Comparison of ENCODE assay signal across 27 cellular contexts in the genomic region with DNA sequence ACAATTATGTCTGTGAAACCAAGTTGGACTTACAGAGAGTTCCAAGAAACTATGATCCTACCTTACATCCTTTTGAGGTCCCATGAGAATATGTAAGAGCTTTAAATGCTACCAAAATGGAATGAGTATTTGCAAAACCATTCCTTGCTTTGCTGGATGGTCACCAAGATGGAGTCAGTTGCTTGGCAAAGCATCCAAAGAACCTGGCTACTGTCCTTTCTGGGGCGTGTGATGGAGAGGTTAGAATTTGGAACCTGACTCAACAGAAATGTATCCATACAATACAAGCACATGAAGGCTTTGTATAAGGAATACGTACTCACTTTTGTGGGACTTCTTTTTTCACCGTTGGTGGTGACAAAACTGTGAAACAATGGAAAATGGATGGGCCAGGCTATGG.
"Had no signal": no experiment of that assay in that cellular context is flagged by ENCODE, and none has a peak within 500 bp of the region (broad histone marks: within the 10 kb centered on the region; RNA-seq: fewer than 3 reads in every experiment).

No MANE protein-coding gene starts in this region.

- H3K4me3 Mint-ChIP-seq: dendritic cell treated with granulocyte-macrophage colony-stimulating factor and Interleukin-4, amounts not matched to agents 40 ng/mL and 50 ng/mL, for 4 days; endodermal cell; naive thymus-derived CD8-positive, alpha-beta T cell; neural crest cell; stimulated activated effector memory CD8-positive, alpha-beta T cell treated with anti-CD3 and anti-CD28 coated beads, Interleukin-12 subunit alpha, Interleukin-12 subunit beta, amount 100 ng/mL, for 72 hours had no signal

- H3K79me2 ChIP-seq: hepatocyte had no signal

- H3K4me1 ChIP-seq: colonic mucosa, gastroesophageal sphincter, heart left ventricle, left lung, pancreas, right atrium auricular region, thyroid gland had no signal

- H3K4me1 Mint-ChIP-seq: endodermal cell; neural crest cell; stimulated activated effector memory CD8-positive, alpha-beta T cell treated with anti-CD3 and anti-CD28 coated beads, Interleukin-12 subunit alpha, Interleukin-12 subunit beta, amount 100 ng/mL, for 72 hours had no signal

- H2AFZ ChIP-seq: hepatocyte had no signal

- H3K27ac ChIP-seq: colonic mucosa, epithelial cell of prostate, gastroesophageal sphincter, heart left ventricle, hepatocyte, left lung, neutrophil, pancreas, right atrium auricular region, stomach, thyroid gland, vagina had no signal

- H3K27ac Mint-ChIP-seq: dendritic cell treated with granulocyte-macrophage colony-stimulating factor and Interleukin-4, amounts not matched to agents 40 ng/mL and 50 ng/mL, for 4 days; endodermal cell; progenitor cell of endocrine pancreas; stimulated activated effector memory CD8-positive, alpha-beta T cell treated with anti-CD3 and anti-CD28 coated beads, Interleukin-12 subunit alpha, Interleukin-12 subunit beta, amount 100 ng/mL, for 72 hours had no signal

- H3K4me3 ChIP-seq: colonic mucosa, gastroesophageal sphincter, heart left ventricle, hepatocyte, left lung, pancreas, right atrium auricular region, stomach, thyroid gland, vagina had no signal

- H3K9me3 ChIP-seq: colonic mucosa, gastroesophageal sphincter, heart left ventricle, left lung, neutrophil, pancreas, right atrium auricular region, stomach, thyroid gland, vagina had no signal

- ATAC-seq: esophagus mucosa; gastroesophageal sphincter; heart left ventricle; left cardiac atrium; left lung; naive thymus-derived CD8-positive, alpha-beta T cell; pancreas; sciatic nerve; stimulated activated effector memory CD8-positive, alpha-beta T cell treated with anti-CD3 and anti-CD28 coated beads, Interleukin-12 subunit alpha, Interleukin-12 subunit beta, amount 100 ng/mL, for 72 hours had no signal

- H3K27me3 Mint-ChIP-seq: dendritic cell treated with granulocyte-macrophage colony-stimulating factor and Interleukin-4, amounts not matched to agents 40 ng/mL and 50 ng/mL, for 4 days; naive thymus-derived CD8-positive, alpha-beta T cell; progenitor cell of endocrine pancreas had no signal

- H3K4me2 ChIP-seq: hepatocyte had no signal

- DNase-seq: colonic mucosa; effector CD8-positive, alpha-beta T cell; endodermal cell; foreskin fibroblast; heart left ventricle; left cardiac atrium; left lung; naive thymus-derived CD8-positive, alpha-beta T cell; pancreas; stimulated activated CD4-positive, alpha-beta T cell treated with anti-CD3 and anti-CD28 coated beads, Interleukin-2, amount 100 ng/mL, for 24 hours; stimulated activated CD4-positive, alpha-beta T cell treated with anti-CD3 and anti-CD28 coated beads, Interleukin-4, amount 100 ng/mL, for 24 hours; stimulated activated naive CD4-positive, alpha-beta T cell treated with Interleukin-2 at 50 U/mL for 16 hours; stomach; thyroid gland; trophoblast cell had no signal

- H3K27me3 ChIP-seq: colonic mucosa, gastroesophageal sphincter, heart left ventricle, hepatocyte, left lung, neutrophil, pancreas, right atrium auricular region, stomach, thyroid gland, vagina had no signal

- H3K36me3 ChIP-seq: colonic mucosa, pancreas had no signal

- H3K9me3 Mint-ChIP-seq: dendritic cell treated with granulocyte-macrophage colony-stimulating factor and Interleukin-4, amounts not matched to agents 40 ng/mL and 50 ng/mL, for 4 days; endodermal cell; neural crest cell; stimulated activated effector memory CD8-positive, alpha-beta T cell treated with anti-CD3 and anti-CD28 coated beads, Interleukin-12 subunit alpha, Interleukin-12 subunit beta, amount 100 ng/mL, for 72 hours had no signal
